ENCODE assay signal across 22 cellular contexts in the genomic region with DNA sequence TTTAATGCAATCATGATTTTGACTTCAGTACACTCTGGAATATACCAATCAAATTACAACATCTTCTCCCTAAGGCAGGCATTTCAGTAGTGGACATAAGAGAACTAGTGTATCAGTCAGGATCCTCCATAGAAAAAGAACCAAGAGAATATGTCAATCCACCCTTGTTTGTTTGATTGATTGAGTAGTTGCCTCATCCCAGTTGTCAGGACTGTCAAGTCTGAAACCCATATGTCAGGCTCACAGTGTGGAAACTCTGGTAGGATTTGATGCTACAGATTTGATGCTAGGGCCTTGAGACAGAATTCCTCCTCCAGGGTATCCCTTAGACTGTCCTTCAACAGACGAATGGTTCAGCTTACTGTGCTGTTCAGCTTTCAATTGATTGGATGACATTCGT.
DNase-seq lines count a peak whose midpoint lies in the region; ATAC-seq, FAIRE-seq and TF ChIP-seq lines count a peak whose summit lies in the region.
"Had no signal": no experiment of that assay in that cellular context is flagged by ENCODE, and none has a peak within 500 bp of the region (broad histone marks: within the 10 kb centered on the region; RNA-seq: fewer than 3 reads in every experiment).

No MANE protein-coding gene starts in this region.

- H3K9me3 Mint-ChIP-seq in type B pancreatic cell, result peaks cover 26% of the 10 kb centered on the region
- H3K9me3 Mint-ChIP-seq: CD8-positive, alpha-beta T cell had no signal

- BruUV-seq in Panc1 (replicated peaks; lab: Mats Ljungman, UMichigan), result no TSS peak

- H3K9me1 ChIP-seq in keratinocyte (ENCODE audit: control insufficient read depth, extremely low read depth, insufficient read depth, low read length), result no peaks in the 10 kb centered on the region

- no peak for ATAC-seq in Panc1
- ATAC-seq: CD8-positive, alpha-beta T cell had no signal

- no peaks in the 10 kb centered on the region for H3K9me2 ChIP-seq in neural cell (ENCODE audit: insufficient read depth, low read length)

- FAIRE-seq in keratinocyte (lab: Jason Lieb, UNC), result peak; percentile 9
- FAIRE-seq: D721Med, GM12891, H1 had no signal

- in situ Hi-C loops in Panc1 (cut with HindIII; ENCODE audit: low pct_unique_long_range_greater_than_20kb, low sequenced_read_pairs) (no loop called here), GM13977 (cut with MboI; ENCODE audit: low pct_unique_long_range_greater_than_20kb, low sequenced_read_pairs, unreplicated experiment) (no loop called here)

- H3K27ac Mint-ChIP-seq in type B pancreatic cell, result peak overlapping the region; percentile 41
- H3K27ac Mint-ChIP-seq: B cell; CD4-positive, CD25-positive, alpha-beta regulatory T cell; CD8-positive, alpha-beta T cell had no signal

- no peaks in the 10 kb centered on the region for H3F3A ChIP-seq in neural cell (ENCODE audit: insufficient read depth, low read length, poor library complexity, severe bottlenecking)

- peaks cover 9% of the 10 kb centered on the region for H3K4me1 Mint-ChIP-seq in type B pancreatic cell (ENCODE audit: unreplicated experiment)
- H3K4me1 Mint-ChIP-seq: B cell had no signal

- H3K27me3 ChIP-seq in Panc1 (ENCODE audit: control insufficient read depth, insufficient read depth, low read length) (no peaks in the 10 kb centered on the region), keratinocyte (ENCODE audit: control insufficient read depth, extremely low read depth, insufficient read depth, low read length) (no peaks in the 10 kb centered on the region), neural cell (ENCODE audit: insufficient read depth, low read depth, low read length) (no peaks in the 10 kb centered on the region)
- H3K27me3 ChIP-seq: BLaER1 had no signal

- peak; percentile 99 for TF ChIP-seq EP300 in neural cell (conservative IDR thresholded peaks at IDR 0.05; ENCODE audit: poor library complexity, severe bottlenecking)

- no peaks in the 10 kb centered on the region for H4K20me1 ChIP-seq in keratinocyte (ENCODE audit: control insufficient read depth, extremely low read depth, insufficient read depth, low read length)
- no peaks in the 10 kb centered on the region for H4K20me1 ChIP-seq in neural cell (ENCODE audit: insufficient read depth)
- H4K20me1 ChIP-seq: BLaER1 had no signal

- TF ChIP-seq CTCF in Panc1 (IDR thresholded peaks at IDR 0.05) (no peak), keratinocyte (optimal IDR thresholded peaks at IDR 0.05 in 1 of 3, IDR thresholded peaks at IDR 0.05 in 1 of 3, conservative IDR thresholded peaks at IDR 0.05 in 1 of 3; ENCODE audit: extremely low read depth in 1 of 3, insufficient read depth in 2 of 3, low read length in 3 of 3) (no peak), neural cell (IDR thresholded peaks at IDR 0.05; ENCODE audit: poor library complexity, severe bottlenecking) (no peak), type B pancreatic cell (conservative IDR thresholded peaks at IDR 0.05) (no peak), GM13977 (IDR thresholded peaks at IDR 0.05; ENCODE audit: extremely low read depth, insufficient read depth, missing control alignments) (no peak)

- no peak for TF ChIP-seq RAD21 in neural cell (conservative IDR thresholded peaks at IDR 0.05)

- DNase-seq in Panc1 (ENCODE audit: low read depth, low spot score), result no peak
- DNase-seq in keratinocyte (ENCODE audit: low read depth, low spot score), result no peak
- DNase-seq in type B pancreatic cell (ENCODE audit: extremely low spot score, unreplicated experiment), result no peak
- no peak for DNase-seq in NCI-H2081 (lab: John Stamatoyannopoulos, UW)
- DNase-seq in NCI-H187 treated with DMSO at 0.1 percent for 48 hours (lab: John Stamatoyannopoulos, UW), result no peak
- DNase-seq in DMS79 (lab: John Stamatoyannopoulos, UW), result no peak
- DNase-seq in GM13977 (ENCODE audit: low spot score), result no peak
- DNase-seq: CD4-positive, CD25-positive, alpha-beta regulatory T cell; CD8-positive, alpha-beta T cell; DMS 273 treated with DMSO at 0.1 percent for 48 hours; DMS79 treated with DMSO at 0.1 percent for 48 hours; GF-D8; GM23248; H7; HCEC 1CT had no signal

- H3K4me3 ChIP-seq in Panc1 (ENCODE audit: low read depth in 2 of 2, low read length in 2 of 2) (no peak overlapping the region), keratinocyte (ENCODE audit: control insufficient read depth in 2 of 3, extremely low read depth in 1 of 3, insufficient read depth in 2 of 3, low read depth in 1 of 3, low read length in 3 of 3) (no peak overlapping the region), neural cell (ENCODE audit: low read length) (peak overlapping the region; percentile 6)
- H3K4me3 ChIP-seq: BLaER1, GM23248 had no signal

- peaks cover 3% of the 10 kb centered on the region for H3K27me3 Mint-ChIP-seq in type B pancreatic cell
- H3K27me3 Mint-ChIP-seq: B cell had no signal

- POLR2A ChIA-PET in Panc1 (lab: Charles Lee), result no interaction called here

- H3K4me3 Mint-ChIP-seq in type B pancreatic cell, result no peak overlapping the region
- H3K4me3 Mint-ChIP-seq: B cell; CD4-positive, CD25-positive, alpha-beta regulatory T cell; CD8-positive, alpha-beta T cell had no signal

- H3K4me2 ChIP-seq in keratinocyte (ENCODE audit: control insufficient read depth, extremely low read depth, insufficient read depth, low read depth, low read length) (no peak overlapping the region), neural cell (ENCODE audit: low read length) (no peak overlapping the region)
- H3K4me2 ChIP-seq: BLaER1 had no signal

- H3K4me1 ChIP-seq in Panc1 (ENCODE audit: control insufficient read depth, insufficient read depth, low read length), result peaks cover 12% of the 10 kb centered on the region
- H3K4me1 ChIP-seq in keratinocyte (ENCODE audit: control insufficient read depth, extremely low read depth, insufficient read depth, low read length), result peaks cover 40% of the 10 kb centered on the region
- H3K4me1 ChIP-seq: BLaER1 had no signal

- H3K9me3 ChIP-seq in Panc1 (ENCODE audit: control insufficient read depth, insufficient read depth, low read depth, low read length) (peaks cover 27% of the 10 kb centered on the region; the same call in 1 of the 2 replicates), keratinocyte (ENCODE audit: control insufficient read depth, low read depth, low read length) (no peaks in the 10 kb centered on the region), neural cell (ENCODE audit: low read length) (no peaks in the 10 kb centered on the region)

- H3K36me3 ChIP-seq in Panc1 (ENCODE audit: control insufficient read depth, insufficient read depth, low read length) (no peaks in the 10 kb centered on the region), keratinocyte (ENCODE audit: control insufficient read depth in 2 of 2, extremely low read depth in 1 of 2, insufficient read depth in 2 of 2, low read length in 2 of 2) (no peaks in the 10 kb centered on the region), neural cell (ENCODE audit: insufficient read depth, low read length) (no peaks in the 10 kb centered on the region)
- H3K36me3 ChIP-seq: BLaER1 had no signal

- H3K9ac ChIP-seq in keratinocyte (ENCODE audit: control insufficient read depth, extremely low read depth, insufficient read depth, low read length), result no peak overlapping the region
- no peak overlapping the region for H3K9ac ChIP-seq in neural cell (ENCODE audit: low read length)
- H3K9ac ChIP-seq: BLaER1, GM23248 had no signal

- no peak overlapping the region for H2AFZ ChIP-seq in keratinocyte (ENCODE audit: control insufficient read depth, low read length)
- no peak overlapping the region for H2AFZ ChIP-seq in neural cell (ENCODE audit: low read depth, low read length)

- H3K27ac ChIP-seq in Panc1 (ENCODE audit: low read length) (peak overlapping the region; percentile 83; the same call in 1 of the 2 replicates), keratinocyte (ENCODE audit: control insufficient read depth, insufficient read depth, low read length) (no peak overlapping the region), neural cell (ENCODE audit: low read length) (peak overlapping the region; percentile 30)
- H3K27ac ChIP-seq: BLaER1, C4-2B had no signal

- dilution Hi-C loops in keratinocyte (cut with MboI; ENCODE audit: extremely low pct_ligation_motif_present, low sequenced_read_pairs), result no loop called here

- CTCF ChIA-PET in Panc1 (lab: Charles Lee), result no interaction called here

- intact Hi-C loops in Panc1 (cut with micrococcal nuclease; ENCODE audit: unreplicated experiment), result no loop called here

- peaks cover 4% of the 10 kb centered on the region for H3K36me3 Mint-ChIP-seq in type B pancreatic cell
- H3K36me3 Mint-ChIP-seq: CD4-positive, CD25-positive, alpha-beta regulatory T cell; CD8-positive, alpha-beta T cell had no signal

- H3K79me2 ChIP-seq in keratinocyte (ENCODE audit: control insufficient read depth, insufficient read depth, low read length), result no peaks in the 10 kb centered on the region
- H3K79me2 ChIP-seq in neural cell (replicated peaks; ENCODE audit: insufficient read depth, low read length), result no peaks in the 10 kb centered on the region

TF ChIP-seq in neural cell, 6 proteins besides CTCF, POLR2A, EP300 and RAD21:
- TF ChIP-seq POLR2AphosphoS5 (IDR thresholded peaks at IDR 0.05) (peak; percentile 85), EZH2 (IDR thresholded peaks at IDR 0.05; ENCODE audit: borderline replicate concordance, insufficient read depth, low read length, poor library complexity, severe bottlenecking) (no peak)
